1 cellular context compared by ENCODE assay signal in the genomic region with DNA sequence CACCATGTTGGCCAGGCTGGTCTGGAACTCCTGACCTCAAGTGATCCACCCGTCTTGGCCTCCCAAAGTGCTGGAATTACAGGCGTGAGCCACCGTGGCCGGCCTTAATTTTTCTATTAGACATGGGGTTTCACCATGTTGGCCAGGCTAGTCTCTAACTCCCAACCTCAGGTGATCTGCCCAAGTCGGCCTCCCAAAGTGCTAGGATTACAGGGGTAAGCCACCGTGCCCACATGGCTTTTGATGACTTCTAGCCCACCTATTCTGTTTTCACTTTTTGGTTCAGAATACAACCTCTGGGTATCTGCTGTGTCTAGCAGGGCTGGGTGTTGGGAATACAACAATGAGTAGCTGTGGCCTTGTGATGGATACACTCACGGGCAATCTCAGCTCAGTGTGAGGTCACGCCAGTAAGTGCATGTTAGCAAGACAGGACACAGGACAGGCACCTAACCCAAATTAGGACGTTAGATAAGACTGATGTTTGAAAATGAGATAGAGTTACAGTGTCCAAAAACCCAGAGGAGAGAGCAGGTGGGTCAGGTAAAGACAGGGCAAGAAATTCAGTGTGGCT.
TF ChIP-seq lines count a peak whose summit lies in the region.

No MANE protein-coding gene starts in this region.

TF ChIP-seq in GM23338, 12 proteins besides CTCF, POLR2A, EP300 and RAD21:
- no peak for TF ChIP-seq EZH2 (IDR thresholded peaks at IDR 0.05; ENCODE audit: low read depth, unreplicated experiment)
- TF ChIP-seq, protein P1, sequence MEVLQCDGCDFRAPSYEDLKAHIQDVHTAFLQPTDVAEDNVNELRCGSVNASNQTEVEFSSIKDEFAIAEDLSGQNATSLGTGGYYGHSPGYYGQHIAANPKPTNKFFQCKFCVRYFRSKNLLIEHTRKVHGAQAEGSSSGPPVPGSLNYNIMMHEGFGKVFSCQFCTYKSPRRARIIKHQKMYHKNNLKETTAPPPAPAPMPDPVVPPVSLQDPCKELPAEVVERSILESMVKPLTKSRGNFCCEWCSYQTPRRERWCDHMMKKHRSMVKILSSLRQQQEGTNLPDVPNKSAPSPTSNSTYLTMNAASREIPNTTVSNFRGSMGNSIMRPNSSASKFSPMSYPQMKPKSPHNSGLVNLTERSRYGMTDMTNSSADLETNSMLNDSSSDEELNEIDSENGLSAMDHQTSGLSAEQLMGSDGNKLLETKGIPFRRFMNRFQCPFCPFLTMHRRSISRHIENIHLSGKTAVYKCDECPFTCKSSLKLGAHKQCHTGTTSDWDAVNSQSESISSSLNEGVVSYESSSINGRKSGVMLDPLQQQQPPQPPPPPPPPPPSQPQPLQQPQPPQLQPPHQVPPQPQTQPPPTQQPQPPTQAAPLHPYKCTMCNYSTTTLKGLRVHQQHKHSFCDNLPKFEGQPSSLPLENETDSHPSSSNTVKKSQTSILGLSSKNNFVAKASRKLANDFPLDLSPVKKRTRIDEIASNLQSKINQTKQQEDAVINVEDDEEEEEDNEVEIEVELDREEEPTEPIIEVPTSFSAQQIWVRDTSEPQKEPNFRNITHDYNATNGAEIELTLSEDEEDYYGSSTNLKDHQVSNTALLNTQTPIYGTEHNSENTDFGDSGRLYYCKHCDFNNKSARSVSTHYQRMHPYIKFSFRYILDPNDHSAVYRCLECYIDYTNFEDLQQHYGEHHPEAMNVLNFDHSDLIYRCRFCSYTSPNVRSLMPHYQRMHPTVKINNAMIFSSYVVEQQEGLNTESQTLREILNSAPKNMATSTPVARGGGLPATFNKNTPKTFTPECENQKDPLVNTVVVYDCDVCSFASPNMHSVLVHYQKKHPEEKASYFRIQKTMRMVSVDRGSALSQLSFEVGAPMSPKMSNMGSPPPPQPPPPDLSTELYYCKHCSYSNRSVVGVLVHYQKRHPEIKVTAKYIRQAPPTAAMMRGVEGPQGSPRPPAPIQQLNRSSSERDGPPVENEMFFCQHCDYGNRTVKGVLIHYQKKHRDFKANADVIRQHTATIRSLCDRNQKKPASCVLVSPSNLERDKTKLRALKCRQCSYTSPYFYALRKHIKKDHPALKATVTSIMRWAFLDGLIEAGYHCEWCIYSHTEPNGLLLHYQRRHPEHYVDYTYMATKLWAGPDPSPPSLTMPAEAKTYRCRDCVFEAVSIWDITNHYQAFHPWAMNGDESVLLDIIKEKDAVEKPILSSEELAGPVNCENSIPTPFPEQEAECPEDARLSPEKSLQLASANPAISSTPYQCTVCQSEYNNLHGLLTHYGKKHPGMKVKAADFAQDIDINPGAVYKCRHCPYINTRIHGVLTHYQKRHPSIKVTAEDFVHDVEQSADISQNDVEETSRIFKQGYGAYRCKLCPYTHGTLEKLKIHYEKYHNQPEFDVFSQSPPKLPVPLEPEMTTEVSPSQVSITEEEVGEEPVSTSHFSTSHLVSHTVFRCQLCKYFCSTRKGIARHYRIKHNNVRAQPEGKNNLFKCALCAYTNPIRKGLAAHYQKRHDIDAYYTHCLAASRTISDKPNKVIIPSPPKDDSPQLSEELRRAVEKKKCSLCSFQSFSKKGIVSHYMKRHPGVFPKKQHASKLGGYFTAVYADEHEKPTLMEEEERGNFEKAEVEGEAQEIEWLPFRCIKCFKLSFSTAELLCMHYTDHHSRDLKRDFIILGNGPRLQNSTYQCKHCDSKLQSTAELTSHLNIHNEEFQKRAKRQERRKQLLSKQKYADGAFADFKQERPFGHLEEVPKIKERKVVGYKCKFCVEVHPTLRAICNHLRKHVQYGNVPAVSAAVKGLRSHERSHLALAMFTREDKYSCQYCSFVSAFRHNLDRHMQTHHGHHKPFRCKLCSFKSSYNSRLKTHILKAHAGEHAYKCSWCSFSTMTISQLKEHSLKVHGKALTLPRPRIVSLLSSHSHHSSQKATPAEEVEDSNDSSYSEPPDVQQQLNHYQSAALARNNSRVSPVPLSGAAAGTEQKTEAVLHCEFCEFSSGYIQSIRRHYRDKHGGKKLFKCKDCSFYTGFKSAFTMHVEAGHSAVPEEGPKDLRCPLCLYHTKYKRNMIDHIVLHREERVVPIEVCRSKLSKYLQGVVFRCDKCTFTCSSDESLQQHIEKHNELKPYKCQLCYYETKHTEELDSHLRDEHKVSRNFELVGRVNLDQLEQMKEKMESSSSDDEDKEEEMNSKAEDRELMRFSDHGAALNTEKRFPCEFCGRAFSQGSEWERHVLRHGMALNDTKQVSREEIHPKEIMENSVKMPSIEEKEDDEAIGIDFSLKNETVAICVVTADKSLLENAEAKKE (CRISPR knock-in tag; IDR thresholded peaks at IDR 0.05): no peak
- TF ChIP-seq STAT1 (IDR thresholded peaks at IDR 0.05; ENCODE audit: unreplicated experiment): no peak
- no peak for TF ChIP-seq CREB1 (CRISPR knock-in tag; IDR thresholded peaks at IDR 0.05; ENCODE audit: low read depth)
- TF ChIP-seq POLR2AphosphoS5 (IDR thresholded peaks at IDR 0.05; ENCODE audit: low read depth): no peak
- TF ChIP-seq ZNF331 (CRISPR knock-in tag; IDR thresholded peaks at IDR 0.05; ENCODE audit: low read depth): no peak
- TF ChIP-seq JUNB (IDR thresholded peaks at IDR 0.05; ENCODE audit: unreplicated experiment): no peak
- TF ChIP-seq, protein P2, sequence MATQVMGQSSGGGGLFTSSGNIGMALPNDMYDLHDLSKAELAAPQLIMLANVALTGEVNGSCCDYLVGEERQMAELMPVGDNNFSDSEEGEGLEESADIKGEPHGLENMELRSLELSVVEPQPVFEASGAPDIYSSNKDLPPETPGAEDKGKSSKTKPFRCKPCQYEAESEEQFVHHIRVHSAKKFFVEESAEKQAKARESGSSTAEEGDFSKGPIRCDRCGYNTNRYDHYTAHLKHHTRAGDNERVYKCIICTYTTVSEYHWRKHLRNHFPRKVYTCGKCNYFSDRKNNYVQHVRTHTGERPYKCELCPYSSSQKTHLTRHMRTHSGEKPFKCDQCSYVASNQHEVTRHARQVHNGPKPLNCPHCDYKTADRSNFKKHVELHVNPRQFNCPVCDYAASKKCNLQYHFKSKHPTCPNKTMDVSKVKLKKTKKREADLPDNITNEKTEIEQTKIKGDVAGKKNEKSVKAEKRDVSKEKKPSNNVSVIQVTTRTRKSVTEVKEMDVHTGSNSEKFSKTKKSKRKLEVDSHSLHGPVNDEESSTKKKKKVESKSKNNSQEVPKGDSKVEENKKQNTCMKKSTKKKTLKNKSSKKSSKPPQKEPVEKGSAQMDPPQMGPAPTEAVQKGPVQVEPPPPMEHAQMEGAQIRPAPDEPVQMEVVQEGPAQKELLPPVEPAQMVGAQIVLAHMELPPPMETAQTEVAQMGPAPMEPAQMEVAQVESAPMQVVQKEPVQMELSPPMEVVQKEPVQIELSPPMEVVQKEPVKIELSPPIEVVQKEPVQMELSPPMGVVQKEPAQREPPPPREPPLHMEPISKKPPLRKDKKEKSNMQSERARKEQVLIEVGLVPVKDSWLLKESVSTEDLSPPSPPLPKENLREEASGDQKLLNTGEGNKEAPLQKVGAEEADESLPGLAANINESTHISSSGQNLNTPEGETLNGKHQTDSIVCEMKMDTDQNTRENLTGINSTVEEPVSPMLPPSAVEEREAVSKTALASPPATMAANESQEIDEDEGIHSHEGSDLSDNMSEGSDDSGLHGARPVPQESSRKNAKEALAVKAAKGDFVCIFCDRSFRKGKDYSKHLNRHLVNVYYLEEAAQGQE (IDR thresholded peaks at IDR 0.05; ENCODE audit: unreplicated experiment): no peak
- TF ChIP-seq NANOG (IDR thresholded peaks at IDR 0.05; ENCODE audit: borderline replicate concordance): no peak
- TF ChIP-seq, protein P3, sequence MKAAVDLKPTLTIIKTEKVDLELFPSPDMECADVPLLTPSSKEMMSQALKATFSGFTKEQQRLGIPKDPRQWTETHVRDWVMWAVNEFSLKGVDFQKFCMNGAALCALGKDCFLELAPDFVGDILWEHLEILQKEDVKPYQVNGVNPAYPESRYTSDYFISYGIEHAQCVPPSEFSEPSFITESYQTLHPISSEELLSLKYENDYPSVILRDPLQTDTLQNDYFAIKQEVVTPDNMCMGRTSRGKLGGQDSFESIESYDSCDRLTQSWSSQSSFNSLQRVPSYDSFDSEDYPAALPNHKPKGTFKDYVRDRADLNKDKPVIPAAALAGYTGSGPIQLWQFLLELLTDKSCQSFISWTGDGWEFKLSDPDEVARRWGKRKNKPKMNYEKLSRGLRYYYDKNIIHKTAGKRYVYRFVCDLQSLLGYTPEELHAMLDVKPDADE (IDR thresholded peaks at IDR 0.05): no peak
